ENCODE assay signal across 1 cellular context in genomic region chr6:41568585-41569384, GRCh38.
TF ChIP-seq lines count a peak whose summit lies in the region.

No MANE protein-coding gene starts in this region.

TF ChIP-seq in HepG2, 621 proteins besides CTCF, POLR2A, EP300 and RAD21 (continued from another document and continues in another):
- TF ChIP-seq PRDM15 (CRISPR knock-in tag; IDR thresholded peaks at IDR 0.05): no peak
- TF ChIP-seq ZFP91 (CRISPR knock-in tag; IDR thresholded peaks at IDR 0.05; ENCODE audit: borderline replicate concordance): peak; percentile 77; the same call in 1 of the 2 replicates
- TF ChIP-seq ZBTB40 (IDR thresholded peaks at IDR 0.05): no peak
- TF ChIP-seq ZBTB40 (CRISPR knock-in tag; IDR thresholded peaks at IDR 0.05): peak; percentile 78; the same call in 1 of the 2 replicates
- TF ChIP-seq FOXP1 (IDR thresholded peaks at IDR 0.05): peak; percentile 99
- TF ChIP-seq FOXP1 (CRISPR knock-in tag; IDR thresholded peaks at IDR 0.05): peak; percentile 100
- peak; percentile 87 for TF ChIP-seq ATF1 (CRISPR knock-in tag; IDR thresholded peaks at IDR 0.05)
- peak; percentile 88; the same call in 1 of the 2 replicates for TF ChIP-seq ETV5 (CRISPR knock-in tag; IDR thresholded peaks at IDR 0.05; ENCODE audit: borderline replicate concordance)
- TF ChIP-seq PHF8 (CRISPR knock-in tag; IDR thresholded peaks at IDR 0.05): peak; percentile 54; the same call in 1 of the 2 replicates
- no peak for TF ChIP-seq ZBTB1 (CRISPR knock-in tag; IDR thresholded peaks at IDR 0.05; ENCODE audit: borderline replicate concordance)
- peak; percentile 66; the same call in 1 of the 2 replicates for TF ChIP-seq ZNF770 (CRISPR knock-in tag; IDR thresholded peaks at IDR 0.05)
- no peak for TF ChIP-seq ZNF280B (CRISPR knock-in tag; IDR thresholded peaks at IDR 0.05; ENCODE audit: borderline replicate concordance)
- no peak for TF ChIP-seq ZNF20 (CRISPR knock-in tag; IDR thresholded peaks at IDR 0.05)
- TF ChIP-seq ZNF710 (CRISPR knock-in tag; IDR thresholded peaks at IDR 0.05; ENCODE audit: borderline replicate concordance): peak; percentile 99
- TF ChIP-seq ZSCAN31 (CRISPR knock-in tag; IDR thresholded peaks at IDR 0.05; ENCODE audit: low read depth): peak; percentile 87; the same call in 1 of the 2 replicates
- TF ChIP-seq ZNF83 (CRISPR knock-in tag; IDR thresholded peaks at IDR 0.05; ENCODE audit: borderline replicate concordance): peak; percentile 64; the same call in 1 of the 2 replicates
- TF ChIP-seq CENPBD1 (CRISPR knock-in tag; IDR thresholded peaks at IDR 0.05; ENCODE audit: borderline replicate concordance, low read depth): no peak
- TF ChIP-seq MED8 (CRISPR knock-in tag; IDR thresholded peaks at IDR 0.05; ENCODE audit: insufficient replicate concordance): peak; percentile 89
- 0 out of 2 replicates have a peak, but pooled peaks have one; percentile 9 for TF ChIP-seq CAMTA2 (CRISPR knock-in tag; IDR thresholded peaks at IDR 0.05; ENCODE audit: borderline replicate concordance)
- TF ChIP-seq ZBTB43 (CRISPR knock-in tag; conservative IDR thresholded peaks at IDR 0.05): peak; percentile 89
- TF ChIP-seq ZNF879 (CRISPR knock-in tag; IDR thresholded peaks at IDR 0.05): no peak
- no peak for TF ChIP-seq STAT5B (CRISPR knock-in tag; IDR thresholded peaks at IDR 0.05)
- peak; percentile 79 for TF ChIP-seq MAX (IDR thresholded peaks at IDR 0.05)
- peak; percentile 78 for TF ChIP-seq ZNF619 (CRISPR knock-in tag; IDR thresholded peaks at IDR 0.05)
- peak; percentile 51 for TF ChIP-seq HINFP (CRISPR knock-in tag; IDR thresholded peaks at IDR 0.05; ENCODE audit: low read depth)
- no peak for TF ChIP-seq RBM22 (optimal IDR thresholded peaks at IDR 0.05; ENCODE audit: low read length)
- no peak for TF ChIP-seq ZNF572 (CRISPR knock-in tag; IDR thresholded peaks at IDR 0.05)
- TF ChIP-seq SP4 (CRISPR knock-in tag; IDR thresholded peaks at IDR 0.05): peak; percentile 86
